In genomic region chr7:98802781-98803110, GRCh38 we compare ENCODE assay signal across 11 cellular contexts.
A peak's percentile ranks its signal among the peaks of the same experiment; 100 is the strongest.
DNase-seq lines count a peak whose midpoint lies in the region; ATAC-seq, FAIRE-seq and TF ChIP-seq lines count a peak whose summit lies in the region.
"Had no signal": no experiment of that assay in that cellular context is flagged by ENCODE, and none has a peak within 500 bp of the region (broad histone marks: within the 10 kb centered on the region; RNA-seq: fewer than 3 reads in every experiment).

No MANE protein-coding gene starts in this region.

- no peak for TF ChIP-seq POLR2A in GM12891 (IDR thresholded peaks at IDR 0.05; ENCODE audit: low read depth, low read length)
- TF ChIP-seq POLR2A in body of pancreas (IDR thresholded peaks at IDR 0.05) = no peak

- no peaks in the 10 kb centered on the region for H3K79me2 ChIP-seq in OCI-LY3 (ENCODE audit: low read length)

- H3K4me2 ChIP-seq in OCI-LY3 (ENCODE audit: low read length) = peak overlapping the region; percentile 63
- H3K4me2 ChIP-seq: SK-N-SH had no signal

- H3K27me3 ChIP-seq in OCI-LY3 (ENCODE audit: low read depth, low read length) (peaks cover 75% of the 10 kb centered on the region), pancreas (no peaks in the 10 kb centered on the region), body of pancreas (no peaks in the 10 kb centered on the region)
- no peaks in the 10 kb centered on the region for H3K27me3 ChIP-seq in effector memory CD4-positive, alpha-beta T cell (replicated peaks; ENCODE audit: control insufficient read depth, insufficient read depth, low read length, poor library complexity, severe bottlenecking)

- H3K4me1 Mint-ChIP-seq in progenitor cell of endocrine pancreas (ENCODE audit: low read depth) = no peaks in the 10 kb centered on the region

- DNase-seq in GM12891 (ENCODE audit: insufficient read length, low spot score) (peak; percentile 39), progenitor cell of endocrine pancreas (ENCODE audit: low spot score, unreplicated experiment) (no peak), pancreas (no peak), body of pancreas (no peak)
- DNase-seq in effector memory CD4-positive, alpha-beta T cell = no peak
- DNase-seq: activated CD8-positive, alpha-beta T cell treated with anti-CD3 and anti-CD28 coated beads, Interleukin-2, amount 10 ng/mL, durations not matched to agents 7 days and 5 days had no signal

- H3K9me3 ChIP-seq in OCI-LY3 (ENCODE audit: insufficient read depth, low read length) (peaks cover 18% of the 10 kb centered on the region), pancreas (no peaks in the 10 kb centered on the region), body of pancreas (peaks cover 0 to 13% (median 0%) of the 10 kb centered on the region in 3 donors)
- H3K9me3 ChIP-seq in effector memory CD4-positive, alpha-beta T cell (ENCODE audit: control insufficient read depth, low read length) = no peaks in the 10 kb centered on the region
- H3K9me3 ChIP-seq: SK-N-SH had no signal

- no peak overlapping the region for H3K9ac ChIP-seq in OCI-LY3 (ENCODE audit: low read length)
- H3K9ac ChIP-seq: SK-N-SH had no signal

- H3K36me3 Mint-ChIP-seq in progenitor cell of endocrine pancreas (ENCODE audit: insufficient read depth) = no peaks in the 10 kb centered on the region

- WGBS in pancreas, 2 donors = 80 to 88% methylated on average over 2 of the region's 2 CpGs
- 70 to 90% methylated on average over 1 to 2 of the region's 2 CpGs for whole genome bisulfite sequencing in body of pancreas, 2 donors

- H3K4me1 ChIP-seq in OCI-LY3 (ENCODE audit: low read length) = peaks cover 17% of the 10 kb centered on the region
- H3K4me1 ChIP-seq in effector memory CD4-positive, alpha-beta T cell (ENCODE audit: control insufficient read depth, insufficient read depth, low read length, poor library complexity, severe bottlenecking) = no peaks in the 10 kb centered on the region
- H3K4me1 ChIP-seq in pancreas = no peaks in the 10 kb centered on the region
- H3K4me1 ChIP-seq in body of pancreas = no peaks in the 10 kb centered on the region

- FAIRE-seq in GM12891 (lab: Jason Lieb, UNC) (no peak), pancreas (lab: Jason Lieb, UNC) (no peak)

- H3K27ac ChIP-seq in OCI-LY3 (ENCODE audit: low read length) = peak overlapping the region; percentile 25; the same call in 1 of the 2 replicates
- no peak overlapping the region for H3K27ac ChIP-seq in effector memory CD4-positive, alpha-beta T cell (ENCODE audit: insufficient read depth, low read length, poor library complexity, severe bottlenecking)
- H3K27ac ChIP-seq in pancreas = no peak overlapping the region
- H3K27ac ChIP-seq in body of pancreas = no peak overlapping the region

- intact Hi-C loops in pancreas (cut with DNase I) = no loop called here
- intact Hi-C loops in body of pancreas (cut with DNase I) = loop anchor here (5.0 kb wide), 1 partner anchor 210 kb away; no protein-coding TSS in a partner anchor

- no peak overlapping the region for H3K4me3 Mint-ChIP-seq in progenitor cell of endocrine pancreas (ENCODE audit: low read depth)
- H3K4me3 Mint-ChIP-seq: activated CD8-positive, alpha-beta T cell treated with anti-CD3 and anti-CD28 coated beads, Interleukin-2, amount 10 ng/mL, durations not matched to agents 7 days and 5 days had no signal

- H3K27ac Mint-ChIP-seq in progenitor cell of endocrine pancreas = no peak overlapping the region
- H3K27ac Mint-ChIP-seq: activated CD8-positive, alpha-beta T cell treated with anti-CD3 and anti-CD28 coated beads, Interleukin-2, amount 10 ng/mL, durations not matched to agents 7 days and 5 days had no signal

- peak; percentile 19 for ATAC-seq in GM19467 (IDR thresholded peaks at IDR 0.05; ENCODE audit: unreplicated experiment)
- peak; percentile 19 for ATAC-seq in HG02970 (IDR thresholded peaks at IDR 0.05; ENCODE audit: low FRiP score, unreplicated experiment)
- no peak for ATAC-seq in pancreas
- no peak for ATAC-seq in body of pancreas
- ATAC-seq: activated CD8-positive, alpha-beta T cell treated with anti-CD3 and anti-CD28 coated beads, Interleukin-2, amount 10 ng/mL, durations not matched to agents 7 days and 5 days; esophagus mucosa had no signal

- H3K4me3 ChIP-seq in OCI-LY3 (ENCODE audit: low read length) (peak overlapping the region; percentile 30; the same call in 1 of the 2 replicates), pancreas (no peak overlapping the region), body of pancreas (no peak overlapping the region)
- no peak overlapping the region for H3K4me3 ChIP-seq in effector memory CD4-positive, alpha-beta T cell (ENCODE audit: insufficient read depth, low read depth, low read length, poor library complexity, severe bottlenecking)

- H4K20me1 ChIP-seq in OCI-LY3 (ENCODE audit: insufficient read depth, low read length) = peaks cover 15% of the 10 kb centered on the region

- H3K9me3 Mint-ChIP-seq in progenitor cell of endocrine pancreas (ENCODE audit: low read depth) = peaks cover 4% of the 10 kb centered on the region

- no peak overlapping the region for H2AFZ ChIP-seq in OCI-LY3 (ENCODE audit: low read depth, low read length)

- TF ChIP-seq CTCF in OCI-LY3 (IDR thresholded peaks at IDR 0.05; ENCODE audit: low read depth, low read length) (no peak), progenitor cell of endocrine pancreas (IDR thresholded peaks at IDR 0.05; ENCODE audit: unreplicated experiment) (no peak), pancreas (IDR thresholded peaks at IDR 0.05) (no peak), body of pancreas (IDR thresholded peaks at IDR 0.05) (no peak)

- peaks cover 12% of the 10 kb centered on the region for H3K36me3 ChIP-seq in OCI-LY3 (replicated peaks; ENCODE audit: low read depth, low read length)
- H3K36me3 ChIP-seq in effector memory CD4-positive, alpha-beta T cell (ENCODE audit: control insufficient read depth, insufficient read depth, low read length) = no peaks in the 10 kb centered on the region
- H3K36me3 ChIP-seq in pancreas = no peaks in the 10 kb centered on the region
- no peaks in the 10 kb centered on the region for H3K36me3 ChIP-seq in body of pancreas (replicated peaks in 1 of 2; ENCODE audit: insufficient read depth in 1 of 2, low read depth in 2 of 2)

- peaks cover 3% of the 10 kb centered on the region for H3K27me3 Mint-ChIP-seq in progenitor cell of endocrine pancreas

TF ChIP-seq in GM12891, 5 proteins besides CTCF, POLR2A, EP300 and RAD21:
- no peak for TF ChIP-seq POLR2AphosphoS5 (IDR thresholded peaks at IDR 0.05; ENCODE audit: low read depth, low read length)
- TF ChIP-seq POU2F2 (IDR thresholded peaks at IDR 0.05; ENCODE audit: low read depth, low read length) = peak; percentile 93

Comparison
In these comparisons a context has a peak if more than half of its experiments do, and no peak if none do; other contexts are left out.
1. ATAC-seq: peak in GM19467 (single experiment) and HG02970 (single experiment); none in pancreas (0 of 4) and body of pancreas (single experiment).